In the genomic region with DNA sequence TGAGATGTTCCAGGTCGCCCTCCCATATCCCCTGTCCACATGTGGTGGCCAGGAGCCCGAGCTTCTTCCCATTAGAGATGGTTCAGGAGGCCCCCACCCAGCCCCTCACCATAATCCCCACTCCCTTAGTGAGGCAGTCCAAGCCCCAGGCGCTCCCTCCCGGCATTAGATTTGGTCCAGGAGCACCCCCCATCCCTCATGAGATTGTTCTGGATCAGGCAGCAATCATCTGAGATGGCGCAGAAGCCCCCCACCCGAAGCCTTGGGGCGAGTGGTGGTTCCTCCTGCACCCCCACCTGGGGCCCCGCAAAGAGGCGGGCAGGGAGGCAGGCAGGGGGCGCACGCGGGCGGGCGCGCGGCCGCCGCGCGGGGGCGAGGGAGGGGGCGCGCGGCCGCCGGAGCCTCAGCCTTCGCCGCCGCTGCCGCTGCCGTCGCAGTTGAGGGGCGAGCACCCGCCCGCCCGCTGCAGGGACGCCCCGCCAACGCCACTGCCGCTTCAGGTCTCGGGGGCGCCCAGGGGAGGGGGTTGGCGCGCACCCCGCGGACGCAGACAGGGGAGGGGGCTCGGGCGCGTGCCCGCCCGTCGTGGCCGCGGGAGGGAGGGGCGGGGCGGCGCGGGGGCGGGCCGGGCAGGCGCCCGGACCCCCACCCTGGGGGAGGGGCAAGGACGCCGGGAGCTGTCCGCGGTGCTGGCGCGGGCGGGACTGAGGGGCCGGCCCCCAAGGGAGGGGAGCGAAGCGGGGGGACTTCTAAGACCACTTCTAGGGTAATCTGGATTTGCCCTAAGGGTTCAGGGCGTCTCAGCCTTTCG, we compare ENCODE assay signal across 1 cellular context.
TF ChIP-seq lines count a peak whose summit lies in the region.

No MANE protein-coding gene starts in this region.

TF ChIP-seq in K562, 482 proteins besides CTCF, POLR2A, EP300 and RAD21 (continued from another document and continues in another):
- TF ChIP-seq CREBBP (IDR thresholded peaks at IDR 0.05; ENCODE audit: low read depth, low read length) (no peak), SAP30 (IDR thresholded peaks at IDR 0.05; ENCODE audit: borderline replicate concordance, insufficient read depth, low read depth, low read length, poor library complexity, severe bottlenecking) (no peak), ZNF253 (CRISPR knock-in tag; conservative IDR thresholded peaks at IDR 0.05) (no peak), ZEB2 (IDR thresholded peaks at IDR 0.05) (no peak), MYNN (IDR thresholded peaks at IDR 0.05) (no peak), MYNN (CRISPR knock-in tag; IDR thresholded peaks at IDR 0.05) (0 out of 2 replicates have a peak, but pooled peaks have one; percentile 19), PRMT5 (CRISPR knock-in tag; IDR thresholded peaks at IDR 0.05) (peak; percentile 89; the same call in 1 of the 2 replicates), FOXA3 (CRISPR knock-in tag; conservative IDR thresholded peaks at IDR 0.05 in 1 of 2, IDR thresholded peaks at IDR 0.05 in 1 of 2) (no peak), HMGN3 (IDR thresholded peaks at IDR 0.05; ENCODE audit: borderline replicate concordance, extremely low read depth, insufficient read length, low read depth, low read length) (no peak), TRIM28 (IDR thresholded peaks at IDR 0.05) (no peak), ZNF175 (CRISPR knock-in tag; IDR thresholded peaks at IDR 0.05; ENCODE audit: low read depth) (peak; percentile 62; the same call in 1 of the 2 replicates), PPARD (CRISPR knock-in tag; IDR thresholded peaks at IDR 0.05) (no peak), ZNF408 (CRISPR knock-in tag; IDR thresholded peaks at IDR 0.05; ENCODE audit: low read depth) (no peak), MCM3 (IDR thresholded peaks at IDR 0.05) (no peak), TCF7 (IDR thresholded peaks at IDR 0.05; ENCODE audit: borderline replicate concordance) (no peak), ZNF384 (IDR thresholded peaks at IDR 0.05; ENCODE audit: low read depth, low read length) (0 out of 2 replicates have a peak, but pooled peaks have one; percentile 5), KLF16 (IDR thresholded peaks at IDR 0.05) (no peak), ZNF584 (CRISPR knock-in tag; IDR thresholded peaks at IDR 0.05; ENCODE audit: low read depth) (0 out of 2 replicates have a peak, but pooled peaks have one; percentile 36), RB1 (IDR thresholded peaks at IDR 0.05; ENCODE audit: low read depth) (peak; percentile 78; the same call in 1 of the 2 replicates), ZNF146 (CRISPR knock-in tag; IDR thresholded peaks at IDR 0.05; ENCODE audit: unreplicated experiment) (no peak), ZNF79 (CRISPR knock-in tag; IDR thresholded peaks at IDR 0.05; ENCODE audit: low read depth) (no peak), SRSF7 (optimal IDR thresholded peaks at IDR 0.05; ENCODE audit: low read depth, low read length) (no peak), ESRRB (CRISPR knock-in tag; IDR thresholded peaks at IDR 0.05; ENCODE audit: borderline replicate concordance) (no peak), ZNF134 (CRISPR knock-in tag; conservative IDR thresholded peaks at IDR 0.05) (no peak), ZNF644 (tag; IDR thresholded peaks at IDR 0.05; ENCODE audit: low read depth) (peak; percentile 90), FOXK1 (CRISPR knock-in tag; IDR thresholded peaks at IDR 0.05; ENCODE audit: borderline replicate concordance) (no peak), E2F3 (CRISPR knock-in tag; IDR thresholded peaks at IDR 0.05) (no peak), PHF8 (IDR thresholded peaks at IDR 0.05; ENCODE audit: borderline replicate concordance, low read length) (no peak; the same call in 1 of the 2 replicates), FOXJ3 (CRISPR knock-in tag; IDR thresholded peaks at IDR 0.05) (no peak), KAT2B (IDR thresholded peaks at IDR 0.05; ENCODE audit: low read depth, low read length) (no peak), ZNF174 (CRISPR knock-in tag; IDR thresholded peaks at IDR 0.05) (no peak), MEF2D (tag; conservative IDR thresholded peaks at IDR 0.05; ENCODE audit: low read depth) (no peak), NR1H2 (CRISPR knock-in tag; IDR thresholded peaks at IDR 0.05) (no peak), NR2C2 (CRISPR knock-in tag; IDR thresholded peaks at IDR 0.05) (no peak), NR2C2 (tag; IDR thresholded peaks at IDR 0.05) (no peak), ETV6 (IDR thresholded peaks at IDR 0.05; ENCODE audit: borderline replicate concordance in 1 of 2, low read depth in 2 of 2, low read length in 1 of 2) (no peak), ETV6 (CRISPR knock-in tag; IDR thresholded peaks at IDR 0.05; ENCODE audit: borderline replicate concordance) (no peak), DNMT1 (IDR thresholded peaks at IDR 0.05) (no peak), SRSF1 (IDR thresholded peaks at IDR 0.05; ENCODE audit: low read depth, low read length) (no peak), SMAD4 (CRISPR knock-in tag; conservative IDR thresholded peaks at IDR 0.05) (0 out of 2 replicates have a peak, but pooled peaks have one; percentile 48), CAMTA2 (CRISPR knock-in tag; conservative IDR thresholded peaks at IDR 0.05) (no peak), ZNF121 (CRISPR knock-in tag; conservative IDR thresholded peaks at IDR 0.05) (no peak), MAZ (CRISPR knock-in tag; conservative IDR thresholded peaks at IDR 0.05 in 1 of 2, IDR thresholded peaks at IDR 0.05 in 1 of 2) (peak in 1 of 2 experiments; percentile 77; a peak in 2 of 4 replicates), ZBTB8A (IDR thresholded peaks at IDR 0.05; ENCODE audit: partially characterized antibody) (no peak), ZNF12 (CRISPR knock-in tag; IDR thresholded peaks at IDR 0.05) (no peak), CXXC5 (CRISPR knock-in tag; IDR thresholded peaks at IDR 0.05) (peak; percentile 79)
- TF ChIP-seq, protein P1, sequence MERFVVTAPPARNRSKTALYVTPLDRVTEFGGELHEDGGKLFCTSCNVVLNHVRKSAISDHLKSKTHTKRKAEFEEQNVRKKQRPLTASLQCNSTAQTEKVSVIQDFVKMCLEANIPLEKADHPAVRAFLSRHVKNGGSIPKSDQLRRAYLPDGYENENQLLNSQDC (CRISPR knock-in tag; IDR thresholded peaks at IDR 0.05): no peak
- TF ChIP-seq, protein P2, sequence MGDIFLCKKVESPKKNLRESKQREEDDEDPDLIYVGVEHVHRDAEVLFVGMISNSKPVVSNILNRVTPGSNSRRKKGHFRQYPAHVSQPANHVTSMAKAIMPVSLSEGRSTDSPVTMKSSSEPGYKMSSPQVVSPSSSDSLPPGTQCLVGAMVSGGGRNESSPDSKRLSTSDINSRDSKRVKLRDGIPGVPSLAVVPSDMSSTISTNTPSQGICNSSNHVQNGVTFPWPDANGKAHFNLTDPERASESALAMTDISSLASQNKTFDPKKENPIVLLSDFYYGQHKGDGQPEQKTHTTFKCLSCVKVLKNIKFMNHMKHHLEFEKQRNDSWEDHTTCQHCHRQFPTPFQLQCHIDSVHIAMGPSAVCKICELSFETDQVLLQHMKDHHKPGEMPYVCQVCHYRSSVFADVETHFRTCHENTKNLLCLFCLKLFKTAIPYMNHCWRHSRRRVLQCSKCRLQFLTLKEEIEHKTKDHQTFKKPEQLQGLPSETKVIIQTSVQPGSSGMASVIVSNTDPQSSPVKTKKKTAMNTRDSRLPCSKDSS (IDR thresholded peaks at IDR 0.05; ENCODE audit: low read depth, partially characterized antibody): no peak
- TF ChIP-seq, protein P3, sequence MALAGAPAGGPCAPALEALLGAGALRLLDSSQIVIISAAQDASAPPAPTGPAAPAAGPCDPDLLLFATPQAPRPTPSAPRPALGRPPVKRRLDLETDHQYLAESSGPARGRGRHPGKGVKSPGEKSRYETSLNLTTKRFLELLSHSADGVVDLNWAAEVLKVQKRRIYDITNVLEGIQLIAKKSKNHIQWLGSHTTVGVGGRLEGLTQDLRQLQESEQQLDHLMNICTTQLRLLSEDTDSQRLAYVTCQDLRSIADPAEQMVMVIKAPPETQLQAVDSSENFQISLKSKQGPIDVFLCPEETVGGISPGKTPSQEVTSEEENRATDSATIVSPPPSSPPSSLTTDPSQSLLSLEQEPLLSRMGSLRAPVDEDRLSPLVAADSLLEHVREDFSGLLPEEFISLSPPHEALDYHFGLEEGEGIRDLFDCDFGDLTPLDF (CRISPR knock-in tag; IDR thresholded peaks at IDR 0.05): no peak
- TF ChIP-seq, protein P4, sequence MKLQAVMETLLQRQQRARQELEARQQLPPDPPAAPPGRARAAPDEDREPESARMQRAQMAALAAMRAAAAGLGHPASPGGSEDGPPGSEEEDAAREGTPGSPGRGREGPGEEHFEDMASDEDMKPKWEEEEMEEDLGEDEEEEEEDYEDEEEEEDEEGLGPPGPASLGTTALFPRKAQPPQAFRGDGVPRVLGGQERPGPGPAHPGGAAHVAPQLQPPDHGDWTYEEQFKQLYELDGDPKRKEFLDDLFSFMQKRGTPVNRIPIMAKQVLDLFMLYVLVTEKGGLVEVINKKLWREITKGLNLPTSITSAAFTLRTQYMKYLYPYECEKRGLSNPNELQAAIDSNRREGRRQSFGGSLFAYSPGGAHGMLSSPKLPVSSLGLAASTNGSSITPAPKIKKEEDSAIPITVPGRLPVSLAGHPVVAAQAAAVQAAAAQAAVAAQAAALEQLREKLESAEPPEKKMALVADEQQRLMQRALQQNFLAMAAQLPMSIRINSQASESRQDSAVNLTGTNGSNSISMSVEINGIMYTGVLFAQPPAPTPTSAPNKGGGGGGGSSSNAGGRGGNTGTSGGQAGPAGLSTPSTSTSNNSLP (IDR thresholded peaks at IDR 0.05; ENCODE audit: borderline replicate concordance, low read depth, low read length): no peak
- TF ChIP-seq, protein P5, sequence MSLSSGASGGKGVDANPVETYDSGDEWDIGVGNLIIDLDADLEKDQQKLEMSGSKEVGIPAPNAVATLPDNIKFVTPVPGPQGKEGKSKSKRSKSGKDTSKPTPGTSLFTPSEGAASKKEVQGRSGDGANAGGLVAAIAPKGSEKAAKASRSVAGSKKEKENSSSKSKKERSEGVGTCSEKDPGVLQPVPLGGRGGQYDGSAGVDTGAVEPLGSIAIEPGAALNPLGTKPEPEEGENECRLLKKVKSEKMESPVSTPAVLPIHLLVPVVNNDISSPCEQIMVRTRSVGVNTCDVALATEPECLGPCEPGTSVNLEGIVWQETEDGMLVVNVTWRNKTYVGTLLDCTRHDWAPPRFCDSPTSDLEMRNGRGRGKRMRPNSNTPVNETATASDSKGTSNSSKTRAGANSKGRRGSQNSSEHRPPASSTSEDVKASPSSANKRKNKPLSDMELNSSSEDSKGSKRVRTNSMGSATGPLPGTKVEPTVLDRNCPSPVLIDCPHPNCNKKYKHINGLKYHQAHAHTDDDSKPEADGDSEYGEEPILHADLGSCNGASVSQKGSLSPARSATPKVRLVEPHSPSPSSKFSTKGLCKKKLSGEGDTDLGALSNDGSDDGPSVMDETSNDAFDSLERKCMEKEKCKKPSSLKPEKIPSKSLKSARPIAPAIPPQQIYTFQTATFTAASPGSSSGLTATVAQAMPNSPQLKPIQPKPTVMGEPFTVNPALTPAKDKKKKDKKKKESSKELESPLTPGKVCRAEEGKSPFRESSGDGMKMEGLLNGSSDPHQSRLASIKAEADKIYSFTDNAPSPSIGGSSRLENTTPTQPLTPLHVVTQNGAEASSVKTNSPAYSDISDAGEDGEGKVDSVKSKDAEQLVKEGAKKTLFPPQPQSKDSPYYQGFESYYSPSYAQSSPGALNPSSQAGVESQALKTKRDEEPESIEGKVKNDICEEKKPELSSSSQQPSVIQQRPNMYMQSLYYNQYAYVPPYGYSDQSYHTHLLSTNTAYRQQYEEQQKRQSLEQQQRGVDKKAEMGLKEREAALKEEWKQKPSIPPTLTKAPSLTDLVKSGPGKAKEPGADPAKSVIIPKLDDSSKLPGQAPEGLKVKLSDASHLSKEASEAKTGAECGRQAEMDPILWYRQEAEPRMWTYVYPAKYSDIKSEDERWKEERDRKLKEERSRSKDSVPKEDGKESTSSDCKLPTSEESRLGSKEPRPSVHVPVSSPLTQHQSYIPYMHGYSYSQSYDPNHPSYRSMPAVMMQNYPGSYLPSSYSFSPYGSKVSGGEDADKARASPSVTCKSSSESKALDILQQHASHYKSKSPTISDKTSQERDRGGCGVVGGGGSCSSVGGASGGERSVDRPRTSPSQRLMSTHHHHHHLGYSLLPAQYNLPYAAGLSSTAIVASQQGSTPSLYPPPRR (CRISPR knock-in tag; IDR thresholded peaks at IDR 0.05; ENCODE audit: borderline replicate concordance): no peak
- TF ChIP-seq, protein P6, sequence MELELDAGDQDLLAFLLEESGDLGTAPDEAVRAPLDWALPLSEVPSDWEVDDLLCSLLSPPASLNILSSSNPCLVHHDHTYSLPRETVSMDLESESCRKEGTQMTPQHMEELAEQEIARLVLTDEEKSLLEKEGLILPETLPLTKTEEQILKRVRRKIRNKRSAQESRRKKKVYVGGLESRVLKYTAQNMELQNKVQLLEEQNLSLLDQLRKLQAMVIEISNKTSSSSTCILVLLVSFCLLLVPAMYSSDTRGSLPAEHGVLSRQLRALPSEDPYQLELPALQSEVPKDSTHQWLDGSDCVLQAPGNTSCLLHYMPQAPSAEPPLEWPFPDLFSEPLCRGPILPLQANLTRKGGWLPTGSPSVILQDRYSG (tag; conservative IDR thresholded peaks at IDR 0.05; ENCODE audit: low read depth): no peak
- TF ChIP-seq, protein P7, sequence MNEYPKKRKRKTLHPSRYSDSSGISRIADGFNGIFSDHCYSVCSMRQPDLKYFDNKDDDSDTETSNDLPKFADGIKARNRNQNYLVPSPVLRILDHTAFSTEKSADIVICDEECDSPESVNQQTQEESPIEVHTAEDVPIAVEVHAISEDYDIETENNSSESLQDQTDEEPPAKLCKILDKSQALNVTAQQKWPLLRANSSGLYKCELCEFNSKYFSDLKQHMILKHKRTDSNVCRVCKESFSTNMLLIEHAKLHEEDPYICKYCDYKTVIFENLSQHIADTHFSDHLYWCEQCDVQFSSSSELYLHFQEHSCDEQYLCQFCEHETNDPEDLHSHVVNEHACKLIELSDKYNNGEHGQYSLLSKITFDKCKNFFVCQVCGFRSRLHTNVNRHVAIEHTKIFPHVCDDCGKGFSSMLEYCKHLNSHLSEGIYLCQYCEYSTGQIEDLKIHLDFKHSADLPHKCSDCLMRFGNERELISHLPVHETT (CRISPR knock-in tag; conservative IDR thresholded peaks at IDR 0.05 in 1 of 2, IDR thresholded peaks at IDR 0.05 in 1 of 2): peak; percentile 64 to 75; a peak in 1 of 4 replicates
- TF ChIP-seq, protein P8, sequence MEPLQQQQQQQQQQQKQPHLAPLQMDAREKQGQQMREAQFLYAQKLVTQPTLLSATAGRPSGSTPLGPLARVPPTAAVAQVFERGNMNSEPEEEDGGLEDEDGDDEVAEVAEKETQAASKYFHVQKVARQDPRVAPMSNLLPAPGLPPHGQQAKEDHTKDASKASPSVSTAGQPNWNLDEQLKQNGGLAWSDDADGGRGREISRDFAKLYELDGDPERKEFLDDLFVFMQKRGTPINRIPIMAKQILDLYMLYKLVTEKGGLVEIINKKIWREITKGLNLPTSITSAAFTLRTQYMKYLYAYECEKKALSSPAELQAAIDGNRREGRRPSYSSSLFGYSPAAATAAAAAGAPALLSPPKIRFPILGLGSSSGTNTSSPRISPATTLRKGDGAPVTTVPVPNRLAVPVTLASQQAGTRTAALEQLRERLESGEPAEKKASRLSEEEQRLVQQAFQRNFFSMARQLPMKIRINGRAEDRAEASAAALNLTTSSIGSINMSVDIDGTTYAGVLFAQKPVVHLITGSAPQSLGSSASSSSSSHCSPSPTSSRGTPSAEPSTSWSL (CRISPR knock-in tag; IDR thresholded peaks at IDR 0.05; ENCODE audit: borderline replicate concordance): no peak
